ENCODE assay signal across 8 cellular contexts in the genomic region with DNA sequence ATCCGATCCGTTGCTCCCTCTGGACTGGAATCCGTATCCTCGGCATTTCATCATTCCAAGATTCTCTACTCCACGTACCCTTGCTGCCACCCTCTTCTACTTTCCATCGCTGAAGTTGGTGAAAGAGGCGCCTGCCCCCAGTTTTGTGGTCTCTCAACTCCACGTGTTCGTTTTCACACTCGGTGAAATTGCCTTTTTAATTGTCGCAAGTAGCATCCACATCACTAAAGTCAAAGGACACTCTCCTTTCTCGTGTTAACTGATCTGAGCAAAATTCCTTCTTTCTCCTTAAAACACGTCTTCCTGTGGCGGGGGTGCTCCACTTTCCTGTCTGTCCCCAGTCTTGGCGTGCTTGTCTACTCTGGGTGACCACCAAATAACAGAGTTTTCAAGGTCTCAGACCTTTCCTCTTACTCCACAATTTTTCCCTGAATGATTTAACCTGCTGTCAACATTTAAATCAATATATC. TPM values are rescaled to one million over a fixed set of nuclear protein-coding genes. Genes with fewer than 3 reads are reported as not detected.
DNase-seq lines count a peak whose midpoint lies in the region; ATAC-seq and TF ChIP-seq lines count a peak whose summit lies in the region.

No MANE protein-coding gene starts in this region.

- H3K27ac ChIP-seq in right cardiac atrium (ENCODE audit: low read length) (no peak overlapping the region), spleen (peak overlapping the region in 6 of 8 donors; percentile 81 to 91 (median 88))

- no peak for DNase-seq in H7
- no peak for DNase-seq in activated CD4-positive, alpha-beta memory T cell treated with anti-CD3 and anti-CD28 coated beads for 36 hours
- no peak for DNase-seq in right cardiac atrium
- no peak for DNase-seq in spleen
- DNase-seq in SHP77 treated with DMSO at 0.1 percent for 48 hours (lab: John Stamatoyannopoulos, UW), result no peak
- DNase-seq in GM19238 (ENCODE audit: insufficient read length, low spot score), result no peak
- DNase-seq in left lobe of liver (ENCODE audit: low spot score), result no peak
- no peak for DNase-seq in HPDE6-E6E7 (ENCODE audit: extremely low spot score)

- H3K4me1 Mint-ChIP-seq in activated CD4-positive, alpha-beta memory T cell treated with anti-CD3 and anti-CD28 coated beads for 36 hours (ENCODE audit: low read depth), result peaks cover 21% of the 10 kb centered on the region

- peaks cover 5% of the 10 kb centered on the region for H3K27me3 Mint-ChIP-seq in activated CD4-positive, alpha-beta memory T cell treated with anti-CD3 and anti-CD28 coated beads for 36 hours

- peak overlapping the region; percentile 76 for H3K4me3 ChIP-seq in H7 (ENCODE audit: insufficient read depth, low read depth, low read length)
- H3K4me3 ChIP-seq in right cardiac atrium (ENCODE audit: low read length), result peak overlapping the region; percentile 61
- peak overlapping the region in 7 of 8 donors; percentile 82 to 99 (median 97) for H3K4me3 ChIP-seq in spleen

- H3K4me1 ChIP-seq in right cardiac atrium (ENCODE audit: control insufficient read depth, insufficient read depth, low read length) (no peaks in the 10 kb centered on the region), spleen (peaks cover 10 to 38% (median 21%) of the 10 kb centered on the region in 6 donors)

- no peaks in the 10 kb centered on the region for H3K9me3 Mint-ChIP-seq in activated CD4-positive, alpha-beta memory T cell treated with anti-CD3 and anti-CD28 coated beads for 36 hours

- no peak for ATAC-seq in right cardiac atrium
- ATAC-seq in left lobe of liver, result no peak

- H3K27me3 ChIP-seq in H7 (ENCODE audit: control insufficient read depth, insufficient read depth, low read length) (peaks cover 6% of the 10 kb centered on the region), right cardiac atrium (ENCODE audit: control insufficient read depth, insufficient read depth) (no peaks in the 10 kb centered on the region), spleen (replicated peaks in 1 of 7) (peaks cover 0 to 9% (median 0%) of the 10 kb centered on the region in 7 donors)

- TF ChIP-seq CTCF in spleen (IDR thresholded peaks at IDR 0.05 in 8 of 11, conservative IDR thresholded peaks at IDR 0.05 in 3 of 11), result no peak

- H3K4me3 Mint-ChIP-seq in activated CD4-positive, alpha-beta memory T cell treated with anti-CD3 and anti-CD28 coated beads for 36 hours, result peak overlapping the region; percentile 78

- peak overlapping the region; percentile 78 for H3K27ac Mint-ChIP-seq in activated CD4-positive, alpha-beta memory T cell treated with anti-CD3 and anti-CD28 coated beads for 36 hours

- POLR2A ChIA-PET in activated CD4-positive, alpha-beta memory T cell treated with anti-CD3 and anti-CD28 coated beads for 36 hours (lab: Charles Lee), result no interaction called here

- CTCF ChIA-PET in activated CD4-positive, alpha-beta memory T cell treated with anti-CD3 and anti-CD28 coated beads for 36 hours (lab: Charles Lee), result no interaction called here

- TF ChIP-seq POLR2A in spleen (IDR thresholded peaks at IDR 0.05), result no peak

- intact Hi-C loops in activated CD4-positive, alpha-beta memory T cell treated with anti-CD3 and anti-CD28 coated beads for 36 hours (cut with micrococcal nuclease), result loop anchor here (10.0 kb wide), 1 partner anchor 1451 kb away; no protein-coding TSS in a partner anchor
- intact Hi-C loops in right cardiac atrium (cut with DNase I), result no loop called here
- intact Hi-C loops in spleen (cut with DNase I; ENCODE audit: low total_unique reads), result no loop called here

- H3K9me3 ChIP-seq in right cardiac atrium (ENCODE audit: control insufficient read depth, low read length), result no peaks in the 10 kb centered on the region
- H3K9me3 ChIP-seq in spleen, result no peaks in the 10 kb centered on the region

- WGBS in right cardiac atrium, result 12% methylated on average over 15 of the region's 15 CpGs
- WGBS in spleen, 5 donors, result 9 to 15% (median 12%) methylated on average over 15 of the region's 15 CpGs

- H3K36me3 ChIP-seq in H7 (replicated peaks; ENCODE audit: control insufficient read depth, insufficient read depth, low read length) (no peaks in the 10 kb centered on the region), spleen (no peaks in the 10 kb centered on the region)

- no peaks in the 10 kb centered on the region for H3K36me3 Mint-ChIP-seq in activated CD4-positive, alpha-beta memory T cell treated with anti-CD3 and anti-CD28 coated beads for 36 hours

RNA-seq across cellular contexts. Expression of a gene that starts 1.1 kb away (rescaled TPM):
- total RNA-seq in H7 (2014; rRNA removed; shearing (Covaris generic)), result 50.1 and 62.1 TPM in 2 replicates
- total RNA-seq in activated CD4-positive, alpha-beta memory T cell treated with anti-CD3 and anti-CD28 coated beads for 36 hours, result 10 to 100 TPM; 14.4 to 14.7 TPM
- 1 to 10 TPM; 4.6 to 9.1 (median 7.7) TPM for total RNA-seq in right cardiac atrium
- 3.8 TPM for polyA plus RNA-seq in right cardiac atrium
- total RNA-seq in spleen, result 10 to 100 TPM in 5 of 7 donors, 1 to 10 TPM in 2; 8.9 to 17.7 (median 14.8) TPM
- 1 to 10 TPM; 3.7 to 6.9 (median 4.1) TPM for polyA plus RNA-seq in spleen
- total RNA-seq in left lobe of liver, result 17.2 TPM
